15 cellular contexts compared by ENCODE assay signal in the genomic region with DNA sequence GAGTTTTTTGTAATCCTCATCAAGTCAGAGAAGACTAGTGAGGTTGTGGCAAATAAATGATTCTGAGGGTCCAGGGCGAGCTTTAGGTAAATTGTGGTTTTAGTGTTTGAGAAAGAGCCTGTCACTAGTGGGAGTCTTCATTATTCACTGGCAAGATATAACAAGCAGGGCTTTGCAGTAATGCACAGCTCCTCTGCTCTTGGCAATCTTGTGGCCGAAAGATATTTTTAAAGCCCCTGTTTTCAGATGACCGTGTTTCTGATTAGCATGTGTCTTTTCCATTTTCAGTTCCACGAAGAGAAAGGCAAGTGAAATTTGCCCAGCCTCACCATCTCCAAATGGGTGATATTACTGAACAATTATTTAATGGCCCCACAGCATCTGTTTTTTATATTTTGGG.
DNase-seq lines count a peak whose midpoint lies in the region; ATAC-seq and TF ChIP-seq lines count a peak whose summit lies in the region.
"Had no signal": no experiment of that assay in that cellular context is flagged by ENCODE, and none has a peak within 500 bp of the region (broad histone marks: within the 10 kb centered on the region; RNA-seq: fewer than 3 reads in every experiment).

No MANE protein-coding gene starts in this region.

- peak overlapping the region; percentile 76 for H3K9ac ChIP-seq in Karpas-422 (ENCODE audit: low read length)
- peak overlapping the region; percentile 88 for H3K9ac ChIP-seq in OCI-LY1 (ENCODE audit: low read length)
- peak overlapping the region; percentile 60 for H3K9ac ChIP-seq in SU-DHL-6 (ENCODE audit: low read length)

- DNase-seq in Karpas-422, result peak; percentile 86
- no peak for DNase-seq in heart left ventricle
- no peak for DNase-seq in NK-92 treated with Interleukin-12 subunit alpha and Interleukin-12 subunit beta, amount 100 ng/mL, for 24 hours (lab: John Stamatoyannopoulos, UW)
- DNase-seq: C1 segment of cervical spinal cord; Calu3; CD4-positive, alpha-beta memory T cell; COR-L47; DMS53; DMS79 treated with DMSO at 0.1 percent for 48 hours; GOT3; HFFc6 had no signal

- peaks cover 80% of the 10 kb centered on the region for H3K4me1 ChIP-seq in Karpas-422 (ENCODE audit: low read length)
- peaks cover 81% of the 10 kb centered on the region for H3K4me1 ChIP-seq in OCI-LY1 (ENCODE audit: insufficient read depth, low read length, severe bottlenecking)
- peaks cover 0 to 10% (median 0%) of the 10 kb centered on the region in 12 donors for H3K4me1 ChIP-seq in heart left ventricle

- H3K36me3 ChIP-seq in Karpas-422 (ENCODE audit: insufficient read depth, low read length), result no peaks in the 10 kb centered on the region
- no peaks in the 10 kb centered on the region for H3K36me3 ChIP-seq in OCI-LY1 (ENCODE audit: insufficient read depth, low read length)
- H3K36me3 ChIP-seq in SU-DHL-6 (ENCODE audit: low read length), result no peaks in the 10 kb centered on the region
- no peaks in the 10 kb centered on the region for H3K36me3 ChIP-seq in heart left ventricle
- H3K36me3 ChIP-seq: HAP-1 had no signal

- TF ChIP-seq POLR2A in heart left ventricle (IDR thresholded peaks at IDR 0.05), result no peak

- ATAC-seq in GM21737 (IDR thresholded peaks at IDR 0.05; ENCODE audit: unreplicated experiment), result no peak
- ATAC-seq in heart left ventricle, result no peak

- H3K9me3 ChIP-seq in Karpas-422 (ENCODE audit: low read length) (no peaks in the 10 kb centered on the region), OCI-LY1 (ENCODE audit: low read length) (no peaks in the 10 kb centered on the region), SU-DHL-6 (ENCODE audit: insufficient read depth, low read length) (no peaks in the 10 kb centered on the region), heart left ventricle (no peaks in the 10 kb centered on the region)
- H3K9me3 ChIP-seq: HAP-1 had no signal

- H3F3A ChIP-seq in OCI-LY1 (ENCODE audit: insufficient read depth, low read length) (peaks cover 6% of the 10 kb centered on the region), SU-DHL-6 (ENCODE audit: insufficient read depth) (peaks cover 62% of the 10 kb centered on the region)

- H4K20me1 ChIP-seq in Karpas-422 (ENCODE audit: insufficient read depth, low read depth, low read length) (no peaks in the 10 kb centered on the region), OCI-LY1 (ENCODE audit: insufficient read depth, low read length) (no peaks in the 10 kb centered on the region), SU-DHL-6 (ENCODE audit: low read depth, low read length) (no peaks in the 10 kb centered on the region)

- no peaks in the 10 kb centered on the region for H3K27me3 ChIP-seq in Karpas-422 (ENCODE audit: low read length)
- H3K27me3 ChIP-seq in OCI-LY1 (ENCODE audit: insufficient read depth, low read length), result no peaks in the 10 kb centered on the region
- no peaks in the 10 kb centered on the region for H3K27me3 ChIP-seq in SU-DHL-6 (ENCODE audit: low read length)
- H3K27me3 ChIP-seq in heart left ventricle, result no peaks in the 10 kb centered on the region

- H3K79me2 ChIP-seq in Karpas-422 (ENCODE audit: low read length) (no peaks in the 10 kb centered on the region), OCI-LY1 (ENCODE audit: insufficient read depth, low read length) (no peaks in the 10 kb centered on the region), SU-DHL-6 (ENCODE audit: insufficient read depth, low read length) (no peaks in the 10 kb centered on the region)

- H2AFZ ChIP-seq in Karpas-422 (ENCODE audit: low read length) (no peak overlapping the region), OCI-LY1 (ENCODE audit: low read length) (no peak overlapping the region), SU-DHL-6 (ENCODE audit: low read depth, low read length, severe bottlenecking) (no peak overlapping the region)

- no peak for TF ChIP-seq CTCF in OCI-LY1 (IDR thresholded peaks at IDR 0.05; ENCODE audit: low read length)
- TF ChIP-seq CTCF in SU-DHL-6 (IDR thresholded peaks at IDR 0.05; ENCODE audit: insufficient read depth, low read length, poor library complexity, severe bottlenecking), result no peak
- TF ChIP-seq CTCF in heart left ventricle (IDR thresholded peaks at IDR 0.05), result no peak

- H3K4me3 ChIP-seq in Karpas-422 (ENCODE audit: low read length) (peak overlapping the region; percentile 46), OCI-LY1 (ENCODE audit: low read depth, low read length, poor library complexity, severe bottlenecking) (peak overlapping the region; percentile 17), SU-DHL-6 (ENCODE audit: insufficient read depth, low read length, poor library complexity, severe bottlenecking) (peak overlapping the region; percentile 15), heart left ventricle (no peak overlapping the region)
- H3K4me3 ChIP-seq: HAP-1 had no signal

- H3K9me2 ChIP-seq in Karpas-422 (replicated peaks; ENCODE audit: insufficient read depth, low read length) (no peaks in the 10 kb centered on the region), OCI-LY1 (ENCODE audit: low read depth, low read length) (no peaks in the 10 kb centered on the region), SU-DHL-6 (replicated peaks; ENCODE audit: insufficient read depth, low read length) (no peaks in the 10 kb centered on the region)

- H3K4me2 ChIP-seq in Karpas-422 (ENCODE audit: low read depth, low read length, poor library complexity, severe bottlenecking) (peak overlapping the region; percentile 77), OCI-LY1 (ENCODE audit: low read length) (peak overlapping the region; percentile 81), SU-DHL-6 (ENCODE audit: low read depth, low read length, poor library complexity, severe bottlenecking) (peak overlapping the region; percentile 69)

- 51 to 63% (median 59%) methylated on average over 4 of the region's 4 CpGs for WGBS in heart left ventricle, 4 donors

- intact Hi-C loops in heart left ventricle (cut with DNase I), result no loop called here

- H3K27ac ChIP-seq in Karpas-422 (ENCODE audit: low read length) (peak overlapping the region; percentile 98), OCI-LY1 (ENCODE audit: low read depth, low read length, poor library complexity, severe bottlenecking) (peak overlapping the region; percentile 99), SU-DHL-6 (ENCODE audit: low read depth, low read length) (peak overlapping the region; percentile 99), heart left ventricle (no peak overlapping the region)

Comparison
In these comparisons a context has a peak if more than half of its experiments do, and no peak if none do; other contexts are left out.
1. H3K27ac ChIP-seq: peak in Karpas-422 (single experiment), OCI-LY1 (single experiment) and SU-DHL-6 (single experiment); none in heart left ventricle (0 of 12).
2. H3K4me3 ChIP-seq: peak in Karpas-422 (single experiment), OCI-LY1 (single experiment) and SU-DHL-6 (single experiment); none in heart left ventricle (0 of 12).
3. Peak in every context shown above with its lines, with median percentiles within 50 percentile points of each other: H3K4me2 ChIP-seq and H3K9ac ChIP-seq.